In genomic region chr18:74294526-74294925, GRCh38 we compare ENCODE assay signal across 23 cellular contexts. TPM values are rescaled to one million over a fixed set of nuclear protein-coding genes. Genes with fewer than 3 reads are reported as not detected.
DNase-seq lines count a peak whose midpoint lies in the region; ATAC-seq and TF ChIP-seq lines count a peak whose summit lies in the region.
"Had no signal": no experiment of that assay in that cellular context is flagged by ENCODE, and none has a peak within 500 bp of the region (broad histone marks: within the 10 kb centered on the region; RNA-seq: fewer than 3 reads in every experiment).

No MANE protein-coding gene starts in this region.

- H3K36me3 ChIP-seq in Caco-2 (ENCODE audit: control insufficient read depth, insufficient read depth, low read length) = no peaks in the 10 kb centered on the region
- H3K36me3 ChIP-seq: BLaER1 treated with 17β-estradiol and CSF1 and Interleukin-3, amounts not matched to agents 10 nM and 100 nM had no signal

- no peaks in the 10 kb centered on the region for H3K27me3 Mint-ChIP-seq in Caco-2 (ENCODE audit: insufficient read depth, unreplicated experiment)

- BruUV-seq in Caco-2 (replicated peaks; lab: Mats Ljungman, UMichigan) = no TSS peak

- no peak for ATAC-seq in GM21515 (IDR thresholded peaks at IDR 0.05; ENCODE audit: unreplicated experiment)

- H3K9me3 ChIP-seq in Caco-2 = no peaks in the 10 kb centered on the region
- H3K9me3 ChIP-seq: SK-N-SH had no signal

- H3K27me3 ChIP-seq in Caco-2 (replicated peaks; ENCODE audit: control insufficient read depth, insufficient read depth, low read length) = no peaks in the 10 kb centered on the region
- H3K27me3 ChIP-seq: BLaER1 treated with 17β-estradiol and CSF1 and Interleukin-3, amounts not matched to agents 10 nM and 100 nM had no signal

- no peaks in the 10 kb centered on the region for H3K4me1 Mint-ChIP-seq in Caco-2 (ENCODE audit: low read depth, unreplicated experiment)

- CTCF ChIA-PET in Caco-2 (lab: Charles Lee) = no interaction called here

- H3K4me3 ChIP-seq in fibroblast of mammary gland (ENCODE audit: control insufficient read depth, low read depth, low read length) = no peak overlapping the region
- H3K4me3 ChIP-seq in Caco-2 (ENCODE audit: low read depth, low read length) = no peak overlapping the region
- H3K4me3 ChIP-seq: BLaER1 treated with 17β-estradiol and CSF1 and Interleukin-3, amounts not matched to agents 10 nM and 100 nM had no signal

- DNase-seq in EH (ENCODE audit: low read depth) (peak; percentile 6), M059J (ENCODE audit: low read depth) (peak; percentile 83), fibroblast of mammary gland (ENCODE audit: low read depth) (peak; percentile 89), stromal cell of bone marrow (ENCODE audit: low read depth) (peak; percentile 39), Caco-2 (no peak), ACHN (no peak)
- DNase-seq: CD4-positive, alpha-beta memory T cell; H9; HFFc6; KBM-7; NCI-H1105; NCI-H146; NCI-H2029; NCI-H226; NCI-H524; NCI-H774; NK-92 treated with Interleukin-12 subunit alpha and Interleukin-12 subunit beta, amount 100 ng/mL, for 24 hours; SIG-M5; SK-N-SH had no signal

- in situ Hi-C loops in ACHN (cut with HindIII; ENCODE audit: low pct_ligation_motif_present, low pct_unique_long_range_greater_than_20kb, low sequenced_read_pairs) = no loop called here

- no peak overlapping the region for H3K4me3 Mint-ChIP-seq in Caco-2 (ENCODE audit: unreplicated experiment)
- H3K4me3 Mint-ChIP-seq: CD4-positive, alpha-beta memory T cell; H9; HFFc6 had no signal

- no peaks in the 10 kb centered on the region for H3K4me1 ChIP-seq in Caco-2

- H3K9me3 Mint-ChIP-seq in Caco-2 (ENCODE audit: unreplicated experiment) = no peaks in the 10 kb centered on the region
- H3K9me3 Mint-ChIP-seq: HFFc6 had no signal

- TF ChIP-seq CTCF in fibroblast of mammary gland (conservative IDR thresholded peaks at IDR 0.05; ENCODE audit: control insufficient read depth, insufficient read depth, low read depth, low read length) = no peak
- TF ChIP-seq CTCF in Caco-2 (IDR thresholded peaks at IDR 0.05; ENCODE audit: insufficient read depth in 1 of 2, low read depth in 1 of 2, low read length in 1 of 2, severe bottlenecking in 1 of 2, unreplicated experiment in 1 of 2) = no peak

- intact Hi-C loops in Caco-2 (cut with micrococcal nuclease; ENCODE audit: unreplicated experiment) = no loop called here

- POLR2A ChIA-PET in Caco-2 (lab: Charles Lee) = no interaction called here

- no peak overlapping the region for H3K27ac Mint-ChIP-seq in Caco-2 (ENCODE audit: unreplicated experiment)
- H3K27ac Mint-ChIP-seq: CD4-positive, alpha-beta memory T cell; H9; HFFc6 had no signal

- H3K36me3 Mint-ChIP-seq in Caco-2 (ENCODE audit: insufficient read depth, unreplicated experiment) = peaks cover 12% of the 10 kb centered on the region

RNA-seq across cellular contexts. Expression of gene CYB5A, which starts 2.8 kb away (rescaled TPM):
- 167 and 192 TPM in 2 replicates for total RNA-seq in M059J (2014; rRNA removed; shearing (Covaris generic))
- total RNA-seq in Caco-2 (2022) = 103 and 105 TPM in 2 replicates

RNA-seq across cellular contexts. Expression of gene C18orf63, which starts 21.1 kb away (rescaled TPM):
- not detected in 2 replicates for total RNA-seq in M059J (2014; rRNA removed; shearing (Covaris generic))
- total RNA-seq in Caco-2 (2022) = 0.07 TPM in 1 of 2 replicates, not detected in the other
- total RNA-seq: A673; CD4-positive, alpha-beta memory T cell; H9; HFFc6; HT-29 had no signal

Comparison
In these comparisons a context has a peak if more than half of its experiments do, and no peak if none do; other contexts are left out.
1. DNase-seq: peak in EH (single experiment), M059J (single experiment), fibroblast of mammary gland (single experiment) and stromal cell of bone marrow (single experiment); none in Caco-2 (0 of 2) and ACHN (single experiment).